Comparison of ENCODE assay signal across 27 cellular contexts in the genomic region with DNA sequence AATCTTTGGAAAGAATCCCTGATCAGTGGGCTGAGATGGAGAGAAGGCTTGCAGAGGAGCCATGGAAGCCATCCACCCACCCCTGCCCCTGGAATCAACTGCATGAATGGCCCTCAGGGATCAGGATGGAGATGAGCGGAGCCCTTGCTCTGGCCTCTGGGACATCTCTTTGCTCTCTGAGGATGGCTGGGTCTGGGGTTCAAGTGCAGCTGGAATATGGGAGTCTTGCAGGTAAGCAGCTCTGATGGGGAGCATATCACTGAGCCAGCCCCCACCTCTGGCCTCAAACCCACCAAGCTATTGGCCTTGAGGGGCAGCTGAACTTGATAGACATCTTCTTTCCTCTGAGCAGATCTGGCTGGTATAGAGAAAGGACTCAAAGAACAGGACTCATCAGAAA.
"Had no signal": no experiment of that assay in that cellular context is flagged by ENCODE, and none has a peak within 500 bp of the region (broad histone marks: within the 10 kb centered on the region; RNA-seq: fewer than 3 reads in every experiment).

No MANE protein-coding gene starts in this region.

- H3K4me3 ChIP-seq: ascending aorta, breast epithelium, cardiac muscle cell, coronary artery, dorsolateral prefrontal cortex had no signal

- H3K36me3 ChIP-seq: ascending aorta, breast epithelium, cardiac muscle cell had no signal

- H3K4me1 ChIP-seq: ascending aorta, breast epithelium had no signal

- H3K9me3 ChIP-seq: ascending aorta, breast epithelium had no signal

- H3K27ac ChIP-seq: ascending aorta, breast epithelium, cardiac muscle cell, coronary artery, VCaP had no signal

- H3K27me3 ChIP-seq: ascending aorta, breast epithelium, cardiac muscle cell, dorsolateral prefrontal cortex had no signal

- DNase-seq: activated CD4-positive, alpha-beta memory T cell treated with anti-CD3 and anti-CD28 coated beads, Interleukin-2, amount 10 ng/mL, durations not matched to agents 7 days and 5 days; activated CD4-positive, alpha-beta T cell treated with anti-CD3 and anti-CD28 coated beads for 1 hour; activated CD4-positive, alpha-beta T cell treated with anti-CD3 and anti-CD28 coated beads for 4 hours; activated CD4-positive, alpha-beta T cell treated with anti-CD3 and anti-CD28 coated beads, Interleukin-2, amount 10 ng/mL, durations not matched to agents 7 days and 5 days; activated CD4-positive, alpha-beta T cell treated with anti-CD3 and anti-CD28 coated beads, Interleukin-2, amount 50 U/mL, for 4 hours; activated CD8-positive, alpha-beta memory T cell treated with anti-CD3 and anti-CD28 coated beads, Interleukin-2, amount 50 U/mL, for 48 hours; activated gamma-delta T cell; activated naive CD4-positive, alpha-beta T cell; activated naive CD4-positive, alpha-beta T cell treated with anti-CD3 and anti-CD28 coated beads, Interleukin-2, amount 10 ng/mL, durations not matched to agents 7 days and 5 days; activated naive CD8-positive, alpha-beta T cell treated with anti-CD3 and anti-CD28 coated beads, Interleukin-2, amount 10 ng/mL, durations not matched to agents 7 days and 5 days; activated T-cell treated with anti-CD3 and anti-CD28 coated beads for 4 hours; activated T-cell treated with anti-CD3 and anti-CD28 coated beads, Interleukin-2, amount 50 U/mL, for 24 hours; activated T-cell treated with anti-CD3 and anti-CD28 coated beads, Interleukin-2, amount 50 U/mL, for 72 hours; central memory CD4-positive, alpha-beta T cell; cerebellar nuclear complex; dorsolateral prefrontal cortex; effector memory CD4-positive, alpha-beta T cell; endodermal cell; foreskin fibroblast; SW 1271; T-cell; T-helper 2 cell had no signal
